Comparison of ENCODE assay signal across 10 cellular contexts in genomic region chr11:60872952-60873524, GRCh38. TPM values are rescaled to one million over a fixed set of nuclear protein-coding genes. Genes with fewer than 3 reads are reported as not detected.
DNase-seq lines count a peak whose midpoint lies in the region; ATAC-seq, FAIRE-seq and TF ChIP-seq lines count a peak whose summit lies in the region.
"Had no signal": no experiment of that assay in that cellular context is flagged by ENCODE, and none has a peak within 500 bp of the region (broad histone marks: within the 10 kb centered on the region; RNA-seq: fewer than 3 reads in every experiment).

No MANE protein-coding gene starts in this region.

- no peak for TF ChIP-seq CTCF in adrenal gland (IDR thresholded peaks at IDR 0.05)

- 39 to 55% (median 42%) methylated on average over 13 to 16 of the region's 16 CpGs for WGBS in adrenal gland, 4 donors
- WGBS in small intestine, 3 donors: 68 to 84% (median 76%) methylated on average over 16 of the region's 16 CpGs

- H3K4me3 ChIP-seq in ACC112 (ENCODE audit: low read depth, low read length) (peak overlapping the region; percentile 39; the same call in 1 of the 2 replicates), adrenal gland (no peak overlapping the region), small intestine (ENCODE audit: low read depth in 1 of 2, low read length in 2 of 2) (no peak overlapping the region)

- no peak overlapping the region for H2AFZ ChIP-seq in ACC112 (ENCODE audit: low read length, unreplicated experiment)

- intact Hi-C loops in adrenal gland (cut with DNase I): no loop called here

- H3K36me3 ChIP-seq in ACC112 (ENCODE audit: insufficient read depth, low read length) (no peaks in the 10 kb centered on the region), adrenal gland (replicated peaks in 1 of 2) (no peaks in the 10 kb centered on the region), small intestine (ENCODE audit: control insufficient read depth in 2 of 2, insufficient read depth in 2 of 2, low read length in 2 of 2) (no peaks in the 10 kb centered on the region)

- TF ChIP-seq POLR2A in H54 (IDR thresholded peaks at IDR 0.05; ENCODE audit: low read depth, low read length) (0 out of 2 replicates have a peak, but pooled peaks have one; percentile 3), adrenal gland (IDR thresholded peaks at IDR 0.05) (no peak)

- no peaks in the 10 kb centered on the region for H3K27me3 ChIP-seq in ACC112 (ENCODE audit: insufficient read depth, low read length)
- no peaks in the 10 kb centered on the region for H3K27me3 ChIP-seq in adrenal gland
- H3K27me3 ChIP-seq in small intestine (ENCODE audit: control insufficient read depth in 2 of 2, insufficient read depth in 2 of 2, low read length in 2 of 2): no peaks in the 10 kb centered on the region

- H3K4me1 ChIP-seq in ACC112 (ENCODE audit: control insufficient read depth, insufficient read depth, low read length, unreplicated experiment) (peaks cover 24% of the 10 kb centered on the region), adrenal gland (replicated peaks in 1 of 2) (peaks cover 0 to 22% of the 10 kb centered on the region in 2 donors), small intestine (ENCODE audit: control insufficient read depth in 2 of 2, insufficient read depth in 1 of 2, low read depth in 1 of 2, low read length in 1 of 2) (no peaks in the 10 kb centered on the region)

- H3K79me2 ChIP-seq in ACC112 (ENCODE audit: control insufficient read depth, insufficient read depth, low read length, unreplicated experiment): no peaks in the 10 kb centered on the region

- H3K27ac ChIP-seq in ACC112 (ENCODE audit: low read depth, low read length): peak overlapping the region; percentile 42; the same call in 1 of the 2 replicates
- H3K27ac ChIP-seq in adrenal gland: peak overlapping the region in 2 of 5 donors; percentile 30 to 40
- peak overlapping the region in 1 of 2 donors; percentile 61 for H3K27ac ChIP-seq in small intestine (ENCODE audit: low read depth in 1 of 2, low read length in 1 of 2)

- peak; percentile 90 for DNase-seq in H54 (ENCODE audit: insufficient read length, low spot score)
- peak; percentile 45 to 77 (median 60) for DNase-seq in adrenal gland
- DNase-seq in iPS-NIHi11 (ENCODE audit: low spot score): peak; percentile 49
- DNase-seq in NCI-H82 treated with DMSO at 0.1 percent for 48 hours (lab: John Stamatoyannopoulos, UW; ENCODE audit: unreplicated experiment): no peak
- no peak for DNase-seq in small intestine
- DNase-seq in activated CD4-positive, alpha-beta T cell treated with anti-CD3 and anti-CD28 coated beads for 1 hour: no peak
- DNase-seq: central memory CD4-positive, alpha-beta T cell; DMS 273 treated with DMSO at 0.1 percent for 48 hours had no signal

- FAIRE-seq in H54 (lab: Jason Lieb, UNC) (peak; percentile 41), small intestine (lab: Jason Lieb, UNC) (no peak)

- ATAC-seq in GM21381 (IDR thresholded peaks at IDR 0.05; ENCODE audit: unreplicated experiment): no peak

- no peaks in the 10 kb centered on the region for H3K9me3 ChIP-seq in adrenal gland (replicated peaks in 1 of 3)
- no peaks in the 10 kb centered on the region for H3K9me3 ChIP-seq in small intestine (ENCODE audit: control insufficient read depth, low read depth)

RNA-seq across cellular contexts. Expression of gene ZP1, which starts 5.7 kb away (rescaled TPM):
- 1 to 10 TPM in 2 of 8 donors, under 1 TPM in 4, not detected in 2; 0.25 to 1.5 (median 0.71) TPM for total RNA-seq in adrenal gland
- polyA plus RNA-seq in adrenal gland (1 to 10 TPM in 1 of 3 donors, under 1 TPM in 2; 0.24 to 1.4 (median 0.48) TPM), small intestine (1 to 10 TPM in 1 of 3 donors, under 1 TPM in 1, not detected in 1; 0.33 to 2.7 TPM)

RNA-seq across cellular contexts. Expression of gene PTGDR2, which starts 17.3 kb away (rescaled TPM):
- total RNA-seq in adrenal gland: under 1 TPM in 2 of 8 donors, not detected in 6; 0.18 to 0.27 TPM
- polyA plus RNA-seq in adrenal gland (under 1 TPM in 2 of 3 donors, not detected in 1; 0.17 to 0.24 TPM), small intestine (1 to 10 TPM in 2 of 3 donors, under 1 TPM in 1; 0.45 to 3.5 (median 3.2) TPM)

RNA-seq across cellular contexts. Expression of gene CCDC86, which starts 31.1 kb away (rescaled TPM):
- total RNA-seq in adrenal gland: 10 to 100 TPM; 25.1 to 52.4 (median 30.7) TPM
- polyA plus RNA-seq in adrenal gland: 10 to 100 TPM; 14.7 to 50.9 (median 22.6) TPM
- polyA plus RNA-seq in small intestine: 10 to 100 TPM; 10.5 to 23.7 (median 10.8) TPM

RNA-seq across cellular contexts. Expression of gene PRPF19, which starts 33.3 kb away (rescaled TPM):
- 100 to 1,000 TPM in 3 of 8 donors, 10 to 100 TPM in 5; 81.5 to 129 (median 98.2) TPM for total RNA-seq in adrenal gland
- polyA plus RNA-seq in adrenal gland (100 to 1,000 TPM; 101 to 107 (median 103) TPM), small intestine (10 to 100 TPM; 47.9 to 99.8 (median 61.6) TPM)

RNA-seq across cellular contexts. Expression of gene TMEM109, which starts 40.9 kb away (rescaled TPM):
- 100 to 1,000 TPM in 3 of 8 donors, 10 to 100 TPM in 5; 59.7 to 115 (median 91.5) TPM for total RNA-seq in adrenal gland
- polyA plus RNA-seq in adrenal gland: 10 to 100 TPM; 38.0 to 66.3 (median 65.0) TPM
- polyA plus RNA-seq in small intestine: 10 to 100 TPM; 14.1 to 63.7 (median 30.5) TPM

Comparison
In these comparisons a context has a peak if more than half of its experiments do, and no peak if none do; other contexts are left out.
1. DNase-seq: peak in H54 (single experiment), adrenal gland (7 of 7) and iPS-NIHi11 (single experiment); none in NCI-H82 treated with DMSO at 0.1 percent for 48 hours (single experiment), small intestine (single experiment) and activated CD4-positive, alpha-beta T cell treated with anti-CD3 and anti-CD28 coated beads for 1 hour (single experiment).